1 cellular context compared by ENCODE assay signal in the genomic region with DNA sequence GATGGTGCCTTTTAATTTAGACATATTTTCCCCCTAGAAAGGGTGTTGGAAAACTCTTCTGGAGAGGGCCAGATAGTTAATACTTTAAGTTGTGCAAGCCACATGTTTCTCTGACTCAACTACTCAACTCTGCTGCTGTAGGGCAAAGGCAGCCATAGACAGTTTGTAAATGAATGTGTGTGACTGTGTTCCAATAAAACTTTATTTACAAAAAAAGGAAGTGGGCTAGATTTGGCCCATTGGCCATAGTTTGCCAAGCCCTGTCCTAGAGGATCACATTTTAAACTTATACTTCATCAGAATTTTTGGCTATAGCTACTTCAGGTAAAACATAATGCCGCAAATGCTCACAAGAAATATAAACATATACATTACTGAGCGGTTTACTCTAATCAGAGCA.
TF ChIP-seq lines count a peak whose summit lies in the region.

No MANE protein-coding gene starts in this region.

TF ChIP-seq in K562, 482 proteins besides CTCF, POLR2A, EP300 and RAD21 (continued from another document):
- no peak for TF ChIP-seq ZNF639 (CRISPR knock-in tag; conservative IDR thresholded peaks at IDR 0.05 in 1 of 2, IDR thresholded peaks at IDR 0.05 in 1 of 2)
